19 cellular contexts compared by ENCODE assay signal in genomic region chr3:64290864-64291263, GRCh38.
A peak's percentile ranks its signal among the peaks of the same experiment; 100 is the strongest.
DNase-seq lines count a peak whose midpoint lies in the region; ATAC-seq, FAIRE-seq and TF ChIP-seq lines count a peak whose summit lies in the region.
"Had no signal": no experiment of that assay in that cellular context is flagged by ENCODE, and none has a peak within 500 bp of the region (broad histone marks: within the 10 kb centered on the region; RNA-seq: fewer than 3 reads in every experiment).

No MANE protein-coding gene starts in this region.

- H3K27me3 ChIP-seq in left ventricle myocardium inferior (ENCODE audit: low read depth), result no peaks in the 10 kb centered on the region
- no peaks in the 10 kb centered on the region for H3K27me3 ChIP-seq in bronchial epithelial cell (ENCODE audit: control insufficient read depth, insufficient read depth, low read length)
- no peaks in the 10 kb centered on the region for H3K27me3 ChIP-seq in muscle layer of duodenum (ENCODE audit: low read depth, low read length)
- H3K27me3 ChIP-seq: hepatocyte had no signal

- DNase-seq in left ventricle myocardium inferior, result no peak
- no peak for DNase-seq in cardiac septum (ENCODE audit: low spot score)
- DNase-seq in bronchial epithelial cell (ENCODE audit: low read depth), result peak; percentile 74
- DNase-seq in WTC11 (ENCODE audit: low spot score), result no peak
- no peak for DNase-seq in NAMALWA (ENCODE audit: low spot score)
- DNase-seq in activated naive CD4-positive, alpha-beta T cell treated with anti-CD3 and anti-CD28 coated beads for 36 hours, result no peak
- DNase-seq: activated CD8-positive, alpha-beta T cell treated with anti-CD3 and anti-CD28 coated beads for 36 hours; amygdala; CD4-positive, alpha-beta memory T cell; H7; naive B cell; NCI-H1930; NCI-H510A; stimulated activated CD4-positive, alpha-beta T cell treated with anti-CD3 and anti-CD28 coated beads, Interleukin-15, amount 100 ng/mL, for 24 hours had no signal

- POLR2A ChIA-PET in WTC11 (lab: Charles Lee), result no interaction called here

- CTCF ChIA-PET in WTC11 (lab: Charles Lee), result no interaction called here
- CTCF ChIA-PET in activated naive CD4-positive, alpha-beta T cell treated with anti-CD3 and anti-CD28 coated beads for 36 hours (lab: Charles Lee), result interaction anchor here (0.7 kb wide), 1 partner anchor 259 kb away, joined by 5 read pairs; no protein-coding TSS in a partner anchor

- no peaks in the 10 kb centered on the region for H3K27me3 Mint-ChIP-seq in WTC11 (ENCODE audit: low read depth)
- H3K27me3 Mint-ChIP-seq in activated naive CD4-positive, alpha-beta T cell treated with anti-CD3 and anti-CD28 coated beads for 36 hours (ENCODE audit: low read depth), result peaks cover 9% of the 10 kb centered on the region
- H3K27me3 Mint-ChIP-seq: activated CD8-positive, alpha-beta T cell treated with anti-CD3 and anti-CD28 coated beads for 36 hours; naive B cell; progenitor cell of endocrine pancreas had no signal

- no peaks in the 10 kb centered on the region for H3K4me1 Mint-ChIP-seq in WTC11
- no peaks in the 10 kb centered on the region for H3K4me1 Mint-ChIP-seq in activated naive CD4-positive, alpha-beta T cell treated with anti-CD3 and anti-CD28 coated beads for 36 hours (ENCODE audit: low read depth)
- H3K4me1 Mint-ChIP-seq: CD4-positive, alpha-beta memory T cell; naive B cell had no signal

- H3K9me3 ChIP-seq in left ventricle myocardium inferior (replicated peaks) (no peaks in the 10 kb centered on the region), muscle layer of duodenum (ENCODE audit: control insufficient read depth in 1 of 2, low read length in 2 of 2) (no peaks in the 10 kb centered on the region)

- ATAC-seq in WTC11 (no peak), HG03521 (IDR thresholded peaks at IDR 0.05; ENCODE audit: unreplicated experiment) (no peak)
- ATAC-seq: activated CD8-positive, alpha-beta T cell treated with anti-CD3 and anti-CD28 coated beads for 36 hours had no signal

- H3K9me3 Mint-ChIP-seq in WTC11, result no peaks in the 10 kb centered on the region
- no peaks in the 10 kb centered on the region for H3K9me3 Mint-ChIP-seq in activated naive CD4-positive, alpha-beta T cell treated with anti-CD3 and anti-CD28 coated beads for 36 hours
- H3K9me3 Mint-ChIP-seq: activated CD8-positive, alpha-beta T cell treated with anti-CD3 and anti-CD28 coated beads for 36 hours had no signal

- no peaks in the 10 kb centered on the region for H3K4me1 ChIP-seq in left ventricle myocardium inferior
- peaks cover 4% of the 10 kb centered on the region in 2 donors for H3K4me1 ChIP-seq in muscle layer of duodenum (ENCODE audit: control insufficient read depth in 1 of 2, insufficient read depth in 2 of 2, low read length in 2 of 2)

- FAIRE-seq in bronchial epithelial cell (lab: Jason Lieb, UNC), result peak; percentile 62

- TF ChIP-seq CTCF in left ventricle myocardium inferior (IDR thresholded peaks at IDR 0.05; ENCODE audit: borderline replicate concordance), result no peak
- TF ChIP-seq CTCF in bronchial epithelial cell (IDR thresholded peaks at IDR 0.05; ENCODE audit: insufficient read depth, low read length, severe bottlenecking), result no peak
- no peak for TF ChIP-seq CTCF in WTC11 (IDR thresholded peaks at IDR 0.05)

- H3K27ac Mint-ChIP-seq in WTC11, result no peak overlapping the region
- no peak overlapping the region for H3K27ac Mint-ChIP-seq in activated naive CD4-positive, alpha-beta T cell treated with anti-CD3 and anti-CD28 coated beads for 36 hours
- H3K27ac Mint-ChIP-seq: activated CD8-positive, alpha-beta T cell treated with anti-CD3 and anti-CD28 coated beads for 36 hours; CD4-positive, alpha-beta memory T cell; naive B cell; progenitor cell of endocrine pancreas had no signal

- intact Hi-C loops in left ventricle myocardium inferior (cut with micrococcal nuclease) (no loop called here), cardiac septum (cut with DNase I) (no loop called here)
- intact Hi-C loops in activated naive CD4-positive, alpha-beta T cell treated with anti-CD3 and anti-CD28 coated beads for 36 hours (cut with micrococcal nuclease), result no loop called here

- H3K4me3 ChIP-seq in left ventricle myocardium inferior, result no peak overlapping the region
- H3K4me3 ChIP-seq in bronchial epithelial cell (ENCODE audit: low read depth, low read length), result no peak overlapping the region
- H3K4me3 ChIP-seq in muscle layer of duodenum (ENCODE audit: low read depth in 1 of 2, low read length in 2 of 2), result no peak overlapping the region
- H3K4me3 ChIP-seq: coronary artery, hepatocyte had no signal

- no peaks in the 10 kb centered on the region for H3K36me3 Mint-ChIP-seq in WTC11
- H3K36me3 Mint-ChIP-seq in activated naive CD4-positive, alpha-beta T cell treated with anti-CD3 and anti-CD28 coated beads for 36 hours (ENCODE audit: low read depth), result no peaks in the 10 kb centered on the region
- H3K36me3 Mint-ChIP-seq: CD4-positive, alpha-beta memory T cell; naive B cell had no signal

- H3K36me3 ChIP-seq in left ventricle myocardium inferior (no peaks in the 10 kb centered on the region), bronchial epithelial cell (ENCODE audit: control insufficient read depth, insufficient read depth, low read length) (no peaks in the 10 kb centered on the region), muscle layer of duodenum (ENCODE audit: control insufficient read depth in 1 of 2, insufficient read depth in 2 of 2, low read length in 2 of 2) (no peaks in the 10 kb centered on the region)

- no peak overlapping the region for H3K4me3 Mint-ChIP-seq in WTC11
- no peak overlapping the region for H3K4me3 Mint-ChIP-seq in activated naive CD4-positive, alpha-beta T cell treated with anti-CD3 and anti-CD28 coated beads for 36 hours
- H3K4me3 Mint-ChIP-seq: activated CD8-positive, alpha-beta T cell treated with anti-CD3 and anti-CD28 coated beads for 36 hours; CD4-positive, alpha-beta memory T cell; naive B cell had no signal

- H3K27ac ChIP-seq in left ventricle myocardium inferior (replicated peaks) (peak overlapping the region; percentile 61), muscle layer of duodenum (ENCODE audit: low read length) (peak overlapping the region; percentile 32)

TF ChIP-seq in WTC11, 78 proteins besides CTCF, POLR2A, EP300 and RAD21:
- TF ChIP-seq SMAD4 (CRISPR knock-in tag; IDR thresholded peaks at IDR 0.05) (no peak), ELF4 (CRISPR knock-in tag; IDR thresholded peaks at IDR 0.05; ENCODE audit: low read depth) (no peak), E2F4 (CRISPR knock-in tag; IDR thresholded peaks at IDR 0.05; ENCODE audit: borderline replicate concordance, low read depth) (no peak), PRRX2 (CRISPR knock-in tag; IDR thresholded peaks at IDR 0.05) (no peak), ZNF317 (CRISPR knock-in tag; IDR thresholded peaks at IDR 0.05; ENCODE audit: borderline replicate concordance, low read depth) (no peak), FOXP4 (CRISPR knock-in tag; IDR thresholded peaks at IDR 0.05) (no peak), ZNF396 (CRISPR knock-in tag; IDR thresholded peaks at IDR 0.05; ENCODE audit: borderline replicate concordance) (no peak), ETV6 (CRISPR knock-in tag; IDR thresholded peaks at IDR 0.05) (no peak), RELA (CRISPR knock-in tag; IDR thresholded peaks at IDR 0.05; ENCODE audit: borderline replicate concordance) (no peak)
